17 cellular contexts compared by ENCODE assay signal in the genomic region with DNA sequence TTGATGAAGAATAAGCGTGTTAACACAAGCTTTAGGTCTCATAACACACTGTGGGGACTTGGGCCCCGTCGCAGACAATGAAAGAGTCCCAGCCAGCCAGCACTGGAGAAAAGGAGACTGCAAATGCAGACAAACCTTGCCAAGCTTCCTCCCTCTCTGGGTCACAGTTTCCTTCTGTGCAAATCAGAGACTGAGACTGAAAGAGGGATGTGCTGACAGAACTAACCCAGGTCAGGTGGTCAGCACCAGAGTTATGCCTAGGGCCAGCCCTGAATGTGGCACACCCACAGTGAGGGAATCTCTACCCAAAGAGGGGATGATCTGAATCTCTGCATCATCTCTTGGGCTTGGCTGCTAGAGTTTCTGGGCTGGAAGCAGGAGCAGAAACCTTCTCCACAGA.
DNase-seq lines count a peak whose midpoint lies in the region; ATAC-seq, FAIRE-seq and TF ChIP-seq lines count a peak whose summit lies in the region.
"Had no signal": no experiment of that assay in that cellular context is flagged by ENCODE, and none has a peak within 500 bp of the region (broad histone marks: within the 10 kb centered on the region; RNA-seq: fewer than 3 reads in every experiment).

No MANE protein-coding gene starts in this region.

- no peak overlapping the region for H4K8ac ChIP-seq in mesendoderm (ENCODE audit: low read depth, low read length)

- H3K27ac ChIP-seq in GM12878 (ENCODE audit: control insufficient read depth, insufficient read depth) (no peak overlapping the region), mesendoderm (ENCODE audit: low read depth, low read length) (no peak overlapping the region)
- H3K27ac ChIP-seq: A549, BLaER1 had no signal

- no peak overlapping the region for H3K4ac ChIP-seq in mesendoderm (ENCODE audit: low read depth, low read length)

- no peak for FAIRE-seq in GM12878 (lab: Jason Lieb, UNC)
- FAIRE-seq: A549, H1, HepG2, HTR-8/SVneo had no signal

- WGBS in GM12878 (ENCODE audit: insufficient coverage, insufficient replicate concordance, low lambda C conversion rate, missing lambda C conversion rate) = 37% methylated on average over 3 of the region's 3 CpGs
- WGBS in mesendoderm (ENCODE audit: extremely low coverage, insufficient coverage, low lambda C conversion rate) = no CpG with 5 or more reads among the region's 3 CpGs

- RAD21 ChIA-PET in GM12878 (lab: Charles Lee; ENCODE audit: unreplicated experiment) = no interaction called here

- SMC1A ChIA-PET in GM12878 (lab: Charles Lee; ENCODE audit: uncharacterized antibody, unreplicated experiment) = interaction anchor here (1.2 kb wide), 1 partner anchor 8 kb away, joined by 4 read pairs; no protein-coding TSS in a partner anchor

- H3K4me1 ChIP-seq in GM12878 (ENCODE audit: control insufficient read depth, insufficient read depth, low read length) (peaks cover 28% of the 10 kb centered on the region), mesendoderm (ENCODE audit: control insufficient read depth, low read depth, low read length) (peaks cover 7% of the 10 kb centered on the region)
- H3K4me1 ChIP-seq: Caco-2, HAP-1 had no signal

- in situ Hi-C loops in GM12878 (cut with MboI) = no loop called here

- no peak overlapping the region for H3K9ac ChIP-seq in GM12878 (ENCODE audit: control insufficient read depth, insufficient read depth, low read length)
- H3K9ac ChIP-seq in mesendoderm (ENCODE audit: low read length) = no peak overlapping the region
- H3K9ac ChIP-seq: BLaER1 had no signal

- H3K56ac ChIP-seq in mesendoderm (ENCODE audit: low read length) = no peak overlapping the region

- H3K27me3 ChIP-seq in GM12878 (replicated peaks in 1 of 2; ENCODE audit: control insufficient read depth in 2 of 2, insufficient read depth in 2 of 2, low read length in 1 of 2) (no peaks in the 10 kb centered on the region), mesendoderm (ENCODE audit: insufficient read depth, low read length, poor library complexity) (no peaks in the 10 kb centered on the region)
- H3K27me3 ChIP-seq: BLaER1 had no signal

- H3K18ac ChIP-seq in mesendoderm (ENCODE audit: low read length) = peak overlapping the region; percentile 13

- POLR2A ChIA-PET in GM12878 (lab: Charles Lee) = no interaction called here

- no peak overlapping the region for H2AK5ac ChIP-seq in mesendoderm (ENCODE audit: low read length)

- TF ChIP-seq POLR2A in GM12878 (IDR thresholded peaks at IDR 0.05; ENCODE audit: low read depth, low read length) = no peak

- DNase-seq in GM12878 (ENCODE audit: low read depth, low spot score) = no peak
- no peak for DNase-seq in mesendoderm
- no peak for DNase-seq in stimulated activated naive CD4-positive, alpha-beta T cell treated with Interleukin-2 at 50 U/mL for 16 hours (lab: John Stamatoyannopoulos, UW)
- DNase-seq in NOMO-1 treated with dmso at 0.1 percent for 144 hours (lab: John Stamatoyannopoulos, UW; ENCODE audit: unreplicated experiment) = no peak
- DNase-seq in cerebellar cortex (ENCODE audit: low spot score) = no peak
- DNase-seq: Caco-2; CD8-positive, alpha-beta memory T cell; DND-41; GDM1 had no signal

- H4K5ac ChIP-seq in mesendoderm (ENCODE audit: low read length) = no peak overlapping the region

- H3K4me2 ChIP-seq in GM12878 (ENCODE audit: control insufficient read depth, insufficient read depth) = no peak overlapping the region
- no peak overlapping the region for H3K4me2 ChIP-seq in mesendoderm (ENCODE audit: low read length)
- H3K4me2 ChIP-seq: A549 had no signal

- no peak overlapping the region for H2BK5ac ChIP-seq in mesendoderm (ENCODE audit: low read length)

- H2BK15ac ChIP-seq in mesendoderm (replicated peaks; ENCODE audit: low read depth) = no peak overlapping the region

- H3K79me1 ChIP-seq in mesendoderm (ENCODE audit: low read length) = no peaks in the 10 kb centered on the region

- ATAC-seq in GM21529 (IDR thresholded peaks at IDR 0.05; ENCODE audit: unreplicated experiment) (peak; percentile 42), GM12878 (0 out of 3 replicates have a peak, but pooled peaks have one; percentile 11), GM21423 (IDR thresholded peaks at IDR 0.05; ENCODE audit: unreplicated experiment) (no peak)
- ATAC-seq: A549, HepG2 had no signal

- no peaks in the 10 kb centered on the region; the same call in 2 of the 3 replicates for H3K9me3 ChIP-seq in GM12878 (replicated peaks; ENCODE audit: control insufficient read depth, insufficient read depth, low read length)
- H3K9me3 ChIP-seq: A549, BLaER1, Caco-2, HAP-1 had no signal

- H3K36me3 ChIP-seq in GM12878 (ENCODE audit: control insufficient read depth in 2 of 2, insufficient read depth in 2 of 2, low read length in 1 of 2) (no peaks in the 10 kb centered on the region), mesendoderm (ENCODE audit: control insufficient read depth, insufficient read depth, low read length) (no peaks in the 10 kb centered on the region)
- H3K36me3 ChIP-seq: BLaER1, HAP-1 had no signal

- BruUV-seq in GM12878 (replicated peaks; lab: Mats Ljungman, UMichigan) = no TSS peak

- intact Hi-C loops in GM12878 (cut with micrococcal nuclease; ENCODE audit: unreplicated experiment) = no loop called here

- CTCF ChIA-PET in GM12878 (lab: Yijun Ruan, JAX) = interaction anchor here (1.1 kb wide), 1 partner anchor 8 kb away, joined by 3 read pairs; no protein-coding TSS in a partner anchor

- no peak overlapping the region for H3K23ac ChIP-seq in mesendoderm (ENCODE audit: low read length)

- no peak for TF ChIP-seq RAD21 in GM12878 (IDR thresholded peaks at IDR 0.05; ENCODE audit: insufficient read depth, low read depth, low read length)

- no peak for TF ChIP-seq EP300 in GM12878 (IDR thresholded peaks at IDR 0.05; ENCODE audit: borderline replicate concordance in 1 of 2, control insufficient read depth in 1 of 2, low read depth in 2 of 2, low read length in 2 of 2)

- no peaks in the 10 kb centered on the region for H3K79me2 ChIP-seq in GM12878 (ENCODE audit: control insufficient read depth, insufficient read depth, low read length)
- H3K79me2 ChIP-seq in mesendoderm (ENCODE audit: control insufficient read depth, insufficient read depth, low read length) = no peaks in the 10 kb centered on the region

- no peak overlapping the region for H2AFZ ChIP-seq in GM12878 (ENCODE audit: control insufficient read depth, low read depth, low read length)

- no peak overlapping the region for H2BK120ac ChIP-seq in mesendoderm (ENCODE audit: low read depth, low read length)

- no peaks in the 10 kb centered on the region for H4K20me1 ChIP-seq in GM12878 (ENCODE audit: control insufficient read depth, insufficient read depth)
- H4K20me1 ChIP-seq: BLaER1 had no signal

- H3K4me3 ChIP-seq in GM12878 (no peak overlapping the region), mesendoderm (ENCODE audit: low read length) (no peak overlapping the region)
- H3K4me3 ChIP-seq: A549, BLaER1, HAP-1 had no signal

- no peak for TF ChIP-seq CTCF in GM12878 (IDR thresholded peaks at IDR 0.05 in 2 of 3, conservative IDR thresholded peaks at IDR 0.05 in 1 of 3; ENCODE audit: control insufficient read depth in 2 of 3, extremely low read depth in 1 of 3, insufficient read depth in 1 of 3, low read depth in 3 of 3, low read length in 3 of 3)

TF ChIP-seq in GM12878, 131 proteins besides CTCF, POLR2A, EP300 and RAD21 (continues in another document):
- no peak for TF ChIP-seq SMAD1 (IDR thresholded peaks at IDR 0.05; ENCODE audit: low read depth, partially characterized antibody)
- TF ChIP-seq, protein P1, sequence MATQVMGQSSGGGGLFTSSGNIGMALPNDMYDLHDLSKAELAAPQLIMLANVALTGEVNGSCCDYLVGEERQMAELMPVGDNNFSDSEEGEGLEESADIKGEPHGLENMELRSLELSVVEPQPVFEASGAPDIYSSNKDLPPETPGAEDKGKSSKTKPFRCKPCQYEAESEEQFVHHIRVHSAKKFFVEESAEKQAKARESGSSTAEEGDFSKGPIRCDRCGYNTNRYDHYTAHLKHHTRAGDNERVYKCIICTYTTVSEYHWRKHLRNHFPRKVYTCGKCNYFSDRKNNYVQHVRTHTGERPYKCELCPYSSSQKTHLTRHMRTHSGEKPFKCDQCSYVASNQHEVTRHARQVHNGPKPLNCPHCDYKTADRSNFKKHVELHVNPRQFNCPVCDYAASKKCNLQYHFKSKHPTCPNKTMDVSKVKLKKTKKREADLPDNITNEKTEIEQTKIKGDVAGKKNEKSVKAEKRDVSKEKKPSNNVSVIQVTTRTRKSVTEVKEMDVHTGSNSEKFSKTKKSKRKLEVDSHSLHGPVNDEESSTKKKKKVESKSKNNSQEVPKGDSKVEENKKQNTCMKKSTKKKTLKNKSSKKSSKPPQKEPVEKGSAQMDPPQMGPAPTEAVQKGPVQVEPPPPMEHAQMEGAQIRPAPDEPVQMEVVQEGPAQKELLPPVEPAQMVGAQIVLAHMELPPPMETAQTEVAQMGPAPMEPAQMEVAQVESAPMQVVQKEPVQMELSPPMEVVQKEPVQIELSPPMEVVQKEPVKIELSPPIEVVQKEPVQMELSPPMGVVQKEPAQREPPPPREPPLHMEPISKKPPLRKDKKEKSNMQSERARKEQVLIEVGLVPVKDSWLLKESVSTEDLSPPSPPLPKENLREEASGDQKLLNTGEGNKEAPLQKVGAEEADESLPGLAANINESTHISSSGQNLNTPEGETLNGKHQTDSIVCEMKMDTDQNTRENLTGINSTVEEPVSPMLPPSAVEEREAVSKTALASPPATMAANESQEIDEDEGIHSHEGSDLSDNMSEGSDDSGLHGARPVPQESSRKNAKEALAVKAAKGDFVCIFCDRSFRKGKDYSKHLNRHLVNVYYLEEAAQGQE (IDR thresholded peaks at IDR 0.05; ENCODE audit: low read depth, low read length) = no peak
- no peak for TF ChIP-seq CBFB (IDR thresholded peaks at IDR 0.05; ENCODE audit: low read depth)
- no peak for TF ChIP-seq NR2C1 (IDR thresholded peaks at IDR 0.05)
- TF ChIP-seq ETV6 (conservative IDR thresholded peaks at IDR 0.05 in 1 of 2, IDR thresholded peaks at IDR 0.05 in 1 of 2; ENCODE audit: borderline replicate concordance in 1 of 2, low read depth in 1 of 2) = no peak
